Comparison of ENCODE assay signal across 1 cellular context in the genomic region with DNA sequence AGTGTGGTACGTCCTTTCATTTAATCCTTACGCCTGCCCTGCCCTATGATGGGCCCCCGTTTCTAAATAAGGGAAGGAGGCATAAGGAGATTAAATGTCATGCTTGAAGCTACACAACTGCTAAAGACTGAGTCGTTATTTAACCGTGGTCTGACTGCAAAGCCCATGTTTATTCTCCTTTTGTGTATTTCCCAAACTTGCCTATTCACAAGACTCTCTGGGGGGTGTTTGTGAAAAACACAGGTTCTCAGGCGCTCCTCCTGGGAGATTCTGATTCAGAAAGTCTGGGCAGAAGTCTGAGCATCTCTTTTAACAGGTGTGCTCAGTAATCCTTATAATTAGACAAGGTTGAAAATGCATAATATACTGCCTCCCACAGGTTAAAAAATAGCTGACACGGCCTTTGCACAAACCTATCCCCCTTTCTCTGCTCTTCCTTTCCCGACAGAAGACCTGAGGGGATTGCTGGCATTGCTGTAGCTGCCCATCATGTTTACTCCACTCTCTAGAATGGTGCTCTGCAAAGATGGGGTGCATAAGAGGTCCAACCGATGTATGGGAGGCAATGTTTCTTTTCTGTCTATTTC.
TF ChIP-seq lines count a peak whose summit lies in the region.

No MANE protein-coding gene starts in this region.

TF ChIP-seq in liver, 16 proteins besides CTCF, POLR2A, EP300 and RAD21 (continued from another document):
- TF ChIP-seq, protein P1, sequence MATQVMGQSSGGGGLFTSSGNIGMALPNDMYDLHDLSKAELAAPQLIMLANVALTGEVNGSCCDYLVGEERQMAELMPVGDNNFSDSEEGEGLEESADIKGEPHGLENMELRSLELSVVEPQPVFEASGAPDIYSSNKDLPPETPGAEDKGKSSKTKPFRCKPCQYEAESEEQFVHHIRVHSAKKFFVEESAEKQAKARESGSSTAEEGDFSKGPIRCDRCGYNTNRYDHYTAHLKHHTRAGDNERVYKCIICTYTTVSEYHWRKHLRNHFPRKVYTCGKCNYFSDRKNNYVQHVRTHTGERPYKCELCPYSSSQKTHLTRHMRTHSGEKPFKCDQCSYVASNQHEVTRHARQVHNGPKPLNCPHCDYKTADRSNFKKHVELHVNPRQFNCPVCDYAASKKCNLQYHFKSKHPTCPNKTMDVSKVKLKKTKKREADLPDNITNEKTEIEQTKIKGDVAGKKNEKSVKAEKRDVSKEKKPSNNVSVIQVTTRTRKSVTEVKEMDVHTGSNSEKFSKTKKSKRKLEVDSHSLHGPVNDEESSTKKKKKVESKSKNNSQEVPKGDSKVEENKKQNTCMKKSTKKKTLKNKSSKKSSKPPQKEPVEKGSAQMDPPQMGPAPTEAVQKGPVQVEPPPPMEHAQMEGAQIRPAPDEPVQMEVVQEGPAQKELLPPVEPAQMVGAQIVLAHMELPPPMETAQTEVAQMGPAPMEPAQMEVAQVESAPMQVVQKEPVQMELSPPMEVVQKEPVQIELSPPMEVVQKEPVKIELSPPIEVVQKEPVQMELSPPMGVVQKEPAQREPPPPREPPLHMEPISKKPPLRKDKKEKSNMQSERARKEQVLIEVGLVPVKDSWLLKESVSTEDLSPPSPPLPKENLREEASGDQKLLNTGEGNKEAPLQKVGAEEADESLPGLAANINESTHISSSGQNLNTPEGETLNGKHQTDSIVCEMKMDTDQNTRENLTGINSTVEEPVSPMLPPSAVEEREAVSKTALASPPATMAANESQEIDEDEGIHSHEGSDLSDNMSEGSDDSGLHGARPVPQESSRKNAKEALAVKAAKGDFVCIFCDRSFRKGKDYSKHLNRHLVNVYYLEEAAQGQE (IDR thresholded peaks at IDR 0.05), result no peak
- no peak for TF ChIP-seq NR2F2 (IDR thresholded peaks at IDR 0.05)
- TF ChIP-seq HNF4G (IDR thresholded peaks at IDR 0.05), result no peak
